19 cellular contexts compared by ENCODE assay signal in the genomic region with DNA sequence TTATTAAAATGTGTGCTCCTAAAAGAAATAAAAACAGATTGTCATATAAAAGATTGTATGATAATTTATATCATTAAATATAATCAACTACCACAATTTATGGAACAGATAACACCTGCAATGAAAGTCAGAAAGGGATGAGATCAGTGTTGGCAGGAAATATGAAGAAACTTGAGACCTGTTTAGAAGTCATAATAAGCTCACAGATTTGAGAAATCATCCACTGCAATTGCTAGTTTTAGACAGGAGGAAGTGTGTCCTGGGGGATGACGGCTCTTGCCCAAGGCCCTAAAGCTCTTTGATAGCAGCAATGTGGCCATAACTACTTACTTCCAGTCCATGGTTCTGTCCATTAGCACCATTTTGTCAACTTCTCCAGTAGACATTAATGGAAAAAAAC.
"Had no signal": no experiment of that assay in that cellular context is flagged by ENCODE, and none has a peak within 500 bp of the region (broad histone marks: within the 10 kb centered on the region; RNA-seq: fewer than 3 reads in every experiment).

No MANE protein-coding gene starts in this region.

- DNase-seq: cortex of kidney; dorsolateral prefrontal cortex; effector CD8-positive, alpha-beta T cell; foreskin melanocyte; head of caudate nucleus; hippocampal formation; kidney glomerular epithelial cell; naive thymus-derived CD4-positive, alpha-beta T cell; nephron progenitor cell; psoas muscle; retina; spleen; stimulated activated CD4-positive, alpha-beta T cell treated with anti-CD3 and anti-CD28 coated beads, Interleukin-2, amount 100 ng/mL, for 24 hours; stimulated activated CD4-positive, alpha-beta T cell treated with anti-CD3 and anti-CD28 coated beads, Interleukin-4, amount 100 ng/mL, for 4 hours; stimulated activated naive B cell treated with anti-CD40 and anti-IgM and Interleukin-4, amounts not matched to agents 10 μg/mL and 1 μg/mL and 100 μg/mL, for 72 hours; stimulated activated naive CD8-positive, alpha-beta T cell treated with anti-CD3 and anti-CD28 coated beads, Interleukin-15, amount 100 ng/mL, for 72 hours; transverse colon had no signal

- ATAC-seq: naive thymus-derived CD4-positive, alpha-beta T cell; psoas muscle; sciatic nerve; stimulated activated naive B cell treated with anti-CD40 and anti-IgM and Interleukin-4, amounts not matched to agents 10 μg/mL and 1 μg/mL and 100 μg/mL, for 72 hours; stimulated activated naive CD8-positive, alpha-beta T cell treated with anti-CD3 and anti-CD28 coated beads, Interleukin-15, amount 100 ng/mL, for 72 hours had no signal

- H3K27ac ChIP-seq: dorsolateral prefrontal cortex, psoas muscle, spleen, thoracic aorta, transverse colon had no signal

- H3K27me3 ChIP-seq: dorsolateral prefrontal cortex, spleen, transverse colon had no signal

- H3K4me3 ChIP-seq: dorsolateral prefrontal cortex, psoas muscle, spleen, thoracic aorta, transverse colon had no signal

- H3K36me3 ChIP-seq: spleen, thoracic aorta, transverse colon had no signal

- H3K9me3 ChIP-seq: psoas muscle, spleen, thoracic aorta, transverse colon had no signal

- H3K4me1 ChIP-seq: psoas muscle, spleen had no signal
